In genomic region chr7:132705146-132705545, GRCh38 we compare ENCODE assay signal across 20 cellular contexts.
"Had no signal": no experiment of that assay in that cellular context is flagged by ENCODE, and none has a peak within 500 bp of the region (broad histone marks: within the 10 kb centered on the region; RNA-seq: fewer than 3 reads in every experiment).

No MANE protein-coding gene starts in this region.

- H3K4me1 ChIP-seq: ascending aorta, gastroesophageal sphincter, left lung, parathyroid adenoma, tibial artery had no signal

- H3K9me3 ChIP-seq: ascending aorta, neutrophil had no signal

- DNase-seq: activated CD4-positive, alpha-beta memory T cell treated with anti-CD3 and anti-CD28 coated beads, Interleukin-2, amount 10 ng/mL, durations not matched to agents 7 days and 5 days; activated CD4-positive, alpha-beta T cell treated with anti-CD3 and anti-CD28 coated beads for 4 hours; activated naive CD4-positive, alpha-beta T cell treated with anti-CD3 and anti-CD28 coated beads, Interleukin-2, amount 10 ng/mL, durations not matched to agents 7 days and 5 days; activated T-cell treated with anti-CD3 and anti-CD28 coated beads, Interleukin-2, amount 50 U/mL, for 24 hours; dermis blood vessel endothelial cell; effector memory CD8-positive, alpha-beta T cell; hippocampal formation; kidney; left lung; natural killer cell; stimulated activated CD4-positive, alpha-beta T cell treated with anti-CD3 and anti-CD28 coated beads, Interleukin-12 subunit alpha, Interleukin-12 subunit beta, amount 100 ng/mL, for 4 hours; stimulated activated CD4-positive, alpha-beta T cell treated with anti-CD3 and anti-CD28 coated beads, Interleukin-2, amount 100 ng/mL, for 24 hours; T-helper 1 cell; T1000; tibial artery had no signal

- H3K27ac ChIP-seq: ascending aorta, epithelial cell of prostate, gastroesophageal sphincter, left lung, neutrophil, parathyroid adenoma, tibial artery had no signal

- H3K27me3 ChIP-seq: ascending aorta, gastroesophageal sphincter, left lung, neutrophil, tibial artery had no signal

- ATAC-seq: effector memory CD8-positive, alpha-beta T cell; gastroesophageal sphincter; left lung; natural killer cell had no signal

- H3K36me3 ChIP-seq: ascending aorta, gastroesophageal sphincter, left lung, neutrophil, tibial artery had no signal

- H3K4me3 ChIP-seq: ascending aorta, gastroesophageal sphincter, left lung, tibial artery had no signal
